ENCODE assay signal across 8 cellular contexts in genomic region chr6:149941583-149942460, GRCh38.
DNase-seq lines count a peak whose midpoint lies in the region; ATAC-seq and TF ChIP-seq lines count a peak whose summit lies in the region.

Gene ULBP2 (plus strand): TSS chr6:149942014. CDS start chr6:149942073, 59 bp downstream.

- H3K4me3 ChIP-seq in GM08714 (ENCODE audit: low read length), result peak within 1 kb of the TSS; percentile 9

- DNase-seq in MV-4-11 (lab: John Stamatoyannopoulos, UW) (peak; percentile 89), globus pallidus (ENCODE audit: low spot score) (peak; percentile 65), nucleus accumbens (lab: John Stamatoyannopoulos, UW) (peak in 53 of 56 donors; percentile 10 to 89 (median 64)), stromal cell of bone marrow (ENCODE audit: low read depth) (peak; percentile 93)
- DNase-seq in activated naive CD4-positive, alpha-beta T cell treated with anti-CD3 and anti-CD28 coated beads, Interleukin-2, amount 50 U/mL, for 16 hours, result peak; percentile 86

- ATAC-seq in SK-N-SH treated with all-trans-retinoic acid at 6 μM for 48 hours, result peak; percentile 89
- no peak for ATAC-seq in HG02840 (IDR thresholded peaks at IDR 0.05; ENCODE audit: low FRiP score, unreplicated experiment)

TF ChIP-seq in SK-N-SH treated with all-trans-retinoic acid at 6 μM for 48 hours, 23 proteins besides CTCF, POLR2A, EP300 and RAD21:
- no peak for TF ChIP-seq GLIS3 (CRISPR knock-in tag; IDR thresholded peaks at IDR 0.05)
- no peak for TF ChIP-seq PPARA (CRISPR knock-in tag; IDR thresholded peaks at IDR 0.05; ENCODE audit: borderline replicate concordance)
- no peak for TF ChIP-seq BACH2 (CRISPR knock-in tag; IDR thresholded peaks at IDR 0.05; ENCODE audit: borderline replicate concordance)
- no peak for TF ChIP-seq TOX (CRISPR knock-in tag; IDR thresholded peaks at IDR 0.05; ENCODE audit: borderline replicate concordance)
- TF ChIP-seq POU6F1 (CRISPR knock-in tag; IDR thresholded peaks at IDR 0.05; ENCODE audit: borderline replicate concordance, low read depth), result no peak
- no peak for TF ChIP-seq CREB5 (CRISPR knock-in tag; IDR thresholded peaks at IDR 0.05; ENCODE audit: low read depth)
- TF ChIP-seq TCF4 (CRISPR knock-in tag; IDR thresholded peaks at IDR 0.05; ENCODE audit: borderline replicate concordance), result no peak
- TF ChIP-seq ZNF565 (CRISPR knock-in tag; conservative IDR thresholded peaks at IDR 0.05; ENCODE audit: low read depth), result no peak
- TF ChIP-seq TSHZ2 (CRISPR knock-in tag; IDR thresholded peaks at IDR 0.05), result no peak
- no peak for TF ChIP-seq ZNF8 (CRISPR knock-in tag; IDR thresholded peaks at IDR 0.05)
- no peak for TF ChIP-seq ISL1 (CRISPR knock-in tag; IDR thresholded peaks at IDR 0.05)
- no peak for TF ChIP-seq ZFP3 (CRISPR knock-in tag; IDR thresholded peaks at IDR 0.05)
- TF ChIP-seq ESRRG (CRISPR knock-in tag; IDR thresholded peaks at IDR 0.05), result no peak
- no peak for TF ChIP-seq OSR1 (CRISPR knock-in tag; IDR thresholded peaks at IDR 0.05)
- TF ChIP-seq ZNF70 (CRISPR knock-in tag; IDR thresholded peaks at IDR 0.05), result no peak
- no peak for TF ChIP-seq CSDC2 (CRISPR knock-in tag; IDR thresholded peaks at IDR 0.05)
- no peak for TF ChIP-seq PATZ1 (CRISPR knock-in tag; IDR thresholded peaks at IDR 0.05; ENCODE audit: borderline replicate concordance)
- TF ChIP-seq ZC3H10 (CRISPR knock-in tag; IDR thresholded peaks at IDR 0.05), result no peak
- TF ChIP-seq RARB (CRISPR knock-in tag; IDR thresholded peaks at IDR 0.05), result no peak
- TF ChIP-seq ARNTL (CRISPR knock-in tag; IDR thresholded peaks at IDR 0.05; ENCODE audit: borderline replicate concordance, low read depth), result no peak
TF ChIP-seq in SK-N-SH treated with all-trans-retinoic acid at 6 μM for 48 hours: peak in this region for 0.
